In the genomic region with DNA sequence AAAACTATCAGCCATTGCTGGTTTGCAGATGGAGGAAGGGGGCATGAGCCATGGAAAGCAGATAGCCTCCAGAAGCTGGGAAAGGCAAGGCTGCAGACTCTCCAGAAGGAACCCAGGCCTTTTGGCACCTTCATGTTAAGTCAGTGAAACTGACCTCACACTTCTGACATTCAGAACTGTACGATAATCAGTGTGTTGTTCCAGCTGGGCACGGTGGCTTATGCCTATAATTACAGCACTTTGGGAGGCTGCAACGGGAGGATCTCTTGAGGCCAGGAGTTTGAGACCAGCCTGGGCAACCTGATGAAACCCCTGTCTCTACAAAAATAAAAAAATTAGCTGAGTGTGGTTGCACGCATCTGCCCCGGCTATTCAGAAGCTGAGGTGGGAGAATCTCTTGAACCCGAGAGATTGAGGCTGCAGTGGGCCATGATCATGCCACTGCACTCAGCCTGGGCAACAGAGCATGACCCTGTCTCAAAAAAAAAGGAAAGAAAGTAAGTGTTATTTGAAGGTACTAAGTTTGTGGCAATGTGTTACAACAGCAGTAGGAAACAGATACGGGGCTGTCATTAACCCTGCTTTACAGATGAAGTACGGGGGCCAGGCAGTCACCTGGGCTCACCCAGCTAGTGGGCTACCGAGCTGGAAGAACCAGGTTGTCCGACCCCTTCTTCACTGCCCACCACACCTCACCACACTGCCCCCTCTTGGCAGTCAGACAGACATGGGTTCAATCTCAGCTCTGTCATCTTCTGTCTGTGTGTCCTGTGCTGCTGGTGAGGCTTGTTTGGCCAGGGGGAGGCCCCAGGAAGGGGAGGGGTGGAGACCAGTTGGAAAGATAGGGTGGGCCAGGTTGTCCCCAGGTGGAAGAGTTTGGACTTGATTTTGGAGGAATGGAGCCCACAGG, we compare ENCODE assay signal across 1 cellular context.
A peak's percentile ranks its signal among the peaks of the same experiment; 100 is the strongest.
TF ChIP-seq lines count a peak whose summit lies in the region.

No MANE protein-coding gene starts in this region.

TF ChIP-seq in HEK293, 187 proteins besides CTCF, POLR2A, EP300 and RAD21:
- peak; percentile 56; the same call in 1 of the 2 replicates for TF ChIP-seq ZNF121 (tag by site-specific recombination; IDR thresholded peaks at IDR 0.05)
- no peak for TF ChIP-seq ZFHX2 (tag by site-specific recombination; conservative IDR thresholded peaks at IDR 0.05)
- peak; percentile 56 for TF ChIP-seq SP7 (tag by site-specific recombination; IDR thresholded peaks at IDR 0.05)
